ENCODE assay signal across 13 cellular contexts in the genomic region with DNA sequence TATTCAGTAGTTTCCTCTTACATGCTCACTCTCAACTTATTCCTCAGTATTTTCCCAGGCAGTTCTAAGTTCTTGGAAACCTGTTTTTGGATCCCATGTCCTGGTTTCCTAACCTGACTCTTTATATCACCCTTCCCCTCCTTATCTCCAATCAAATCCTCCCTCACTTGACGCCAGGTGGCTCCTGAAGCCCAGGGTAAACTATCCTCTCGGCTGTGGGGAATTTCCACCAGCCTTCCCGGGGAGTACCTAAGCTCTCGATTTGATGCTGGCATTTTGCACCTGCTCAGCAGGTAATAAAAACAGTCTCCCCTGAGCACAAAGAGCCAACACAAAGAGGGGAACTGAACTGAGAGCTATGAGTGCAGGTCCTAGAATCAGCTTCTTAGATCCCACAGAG.
A peak's percentile ranks its signal among the peaks of the same experiment; 100 is the strongest.
DNase-seq lines count a peak whose midpoint lies in the region; ATAC-seq and TF ChIP-seq lines count a peak whose summit lies in the region.
"Had no signal": no experiment of that assay in that cellular context is flagged by ENCODE, and none has a peak within 500 bp of the region (broad histone marks: within the 10 kb centered on the region; RNA-seq: fewer than 3 reads in every experiment).

No MANE protein-coding gene starts in this region.

- TF ChIP-seq CTCF in SK-N-SH (IDR thresholded peaks at IDR 0.05) (no peak), right atrium auricular region (IDR thresholded peaks at IDR 0.05) (no peak), sigmoid colon (IDR thresholded peaks at IDR 0.05) (no peak)

- POLR2A ChIA-PET in SK-N-SH (lab: Yijun Ruan, JAX), result no interaction called here
- POLR2A ChIA-PET in CD4-positive, alpha-beta memory T cell (lab: Charles Lee; ENCODE audit: partially characterized antibody), result no interaction called here

- peak; percentile 78 for DNase-seq in COR-L47 (lab: John Stamatoyannopoulos, UW)
- peak; percentile 26 for DNase-seq in NCI-H2029 (lab: John Stamatoyannopoulos, UW)
- DNase-seq in SK-N-SH, result no peak
- DNase-seq in left kidney (ENCODE audit: low read depth, low spot score), result peak; percentile 50
- DNase-seq in right atrium auricular region (ENCODE audit: low spot score), result no peak
- DNase-seq in sigmoid colon, result no peak
- DNase-seq in CD4-positive, alpha-beta memory T cell, result no peak
- DNase-seq: activated CD4-positive, alpha-beta T cell treated with anti-CD3 and anti-CD28 coated beads, Interleukin-2, amount 50 U/mL, for 1 hour; activated naive CD8-positive, alpha-beta T cell treated with anti-CD3 and anti-CD28 coated beads for 36 hours; IMR-90; midbrain; NCI-H82 had no signal

- CTCF ChIA-PET in SK-N-SH (lab: Yijun Ruan, JAX), result no interaction called here
- CTCF ChIA-PET in CD4-positive, alpha-beta memory T cell (lab: Charles Lee; ENCODE audit: partially characterized antibody), result no interaction called here

- H3K27ac Mint-ChIP-seq in CD4-positive, alpha-beta memory T cell, result no peak overlapping the region
- H3K27ac Mint-ChIP-seq: activated naive CD8-positive, alpha-beta T cell treated with anti-CD3 and anti-CD28 coated beads for 36 hours had no signal

- no peak overlapping the region for H3K4me3 Mint-ChIP-seq in CD4-positive, alpha-beta memory T cell
- H3K4me3 Mint-ChIP-seq: activated naive CD8-positive, alpha-beta T cell treated with anti-CD3 and anti-CD28 coated beads for 36 hours had no signal

- H3K9me3 ChIP-seq in SK-N-SH (no peaks in the 10 kb centered on the region), right atrium auricular region (peaks cover 0 to 6% of the 10 kb centered on the region in 2 donors), sigmoid colon (no peaks in the 10 kb centered on the region)
- no peaks in the 10 kb centered on the region for H3K9me3 ChIP-seq in CD4-positive, alpha-beta memory T cell (ENCODE audit: control insufficient read depth in 1 of 2, low read length in 2 of 2)

- TF ChIP-seq EP300 in SK-N-SH (IDR thresholded peaks at IDR 0.05; ENCODE audit: borderline replicate concordance in 1 of 2, low read depth in 1 of 2, low read length in 1 of 2), result no peak
- no peak for TF ChIP-seq EP300 in sigmoid colon (IDR thresholded peaks at IDR 0.05)

- peak; percentile 24; the same call in 1 of the 2 replicates for TF ChIP-seq RAD21 in SK-N-SH (IDR thresholded peaks at IDR 0.05; ENCODE audit: low read length)

- H3K9ac ChIP-seq in SK-N-SH, result no peak overlapping the region

- H3K27me3 Mint-ChIP-seq in CD4-positive, alpha-beta memory T cell, result no peaks in the 10 kb centered on the region

- H3K36me3 ChIP-seq in SK-N-SH (replicated peaks in 1 of 2; ENCODE audit: control insufficient read depth in 1 of 2, insufficient read depth in 2 of 2, low read length in 1 of 2) (no peaks in the 10 kb centered on the region), right atrium auricular region (no peaks in the 10 kb centered on the region), sigmoid colon (no peaks in the 10 kb centered on the region)
- H3K36me3 ChIP-seq in CD4-positive, alpha-beta memory T cell (ENCODE audit: insufficient read depth, low read length), result no peaks in the 10 kb centered on the region

- no peaks in the 10 kb centered on the region for H3K4me1 Mint-ChIP-seq in CD4-positive, alpha-beta memory T cell
- H3K4me1 Mint-ChIP-seq: activated naive CD8-positive, alpha-beta T cell treated with anti-CD3 and anti-CD28 coated beads for 36 hours had no signal

- H3K4me1 ChIP-seq in SK-N-SH (ENCODE audit: control insufficient read depth in 1 of 2, insufficient read depth in 2 of 2, low read depth in 1 of 2, low read length in 1 of 2), result no peaks in the 10 kb centered on the region
- H3K4me1 ChIP-seq in right atrium auricular region, result no peaks in the 10 kb centered on the region
- H3K4me1 ChIP-seq in sigmoid colon, result no peaks in the 10 kb centered on the region
- no peaks in the 10 kb centered on the region for H3K4me1 ChIP-seq in CD4-positive, alpha-beta memory T cell (ENCODE audit: insufficient read depth, low read length)

- no peak overlapping the region for H3K27ac ChIP-seq in SK-N-SH (ENCODE audit: low read depth in 2 of 2, low read length in 1 of 2)
- H3K27ac ChIP-seq in right atrium auricular region, result no peak overlapping the region
- no peak overlapping the region for H3K27ac ChIP-seq in sigmoid colon
- H3K27ac ChIP-seq in CD4-positive, alpha-beta memory T cell (ENCODE audit: low read depth, low read length), result no peak overlapping the region

- H3K36me3 Mint-ChIP-seq in CD4-positive, alpha-beta memory T cell, result no peaks in the 10 kb centered on the region
- H3K36me3 Mint-ChIP-seq: activated naive CD8-positive, alpha-beta T cell treated with anti-CD3 and anti-CD28 coated beads for 36 hours had no signal

- no peak overlapping the region for H3K4me3 ChIP-seq in SK-N-SH (ENCODE audit: low read depth in 2 of 2, low read length in 1 of 2)
- no peak overlapping the region for H3K4me3 ChIP-seq in right atrium auricular region
- no peak overlapping the region for H3K4me3 ChIP-seq in sigmoid colon
- no peak overlapping the region for H3K4me3 ChIP-seq in CD4-positive, alpha-beta memory T cell (ENCODE audit: low read length in 2 of 2)

- H3K9me2 ChIP-seq in SK-N-SH, result no peaks in the 10 kb centered on the region

- 9% methylated on average over 4 of the region's 4 CpGs for WGBS in SK-N-SH (ENCODE audit: low lambda C conversion rate)
- WGBS in sigmoid colon, 2 donors, result 13 to 57% methylated on average over 4 of the region's 4 CpGs

- intact Hi-C loops in sigmoid colon (cut with DNase I), result no loop called here
- intact Hi-C loops in CD4-positive, alpha-beta memory T cell (cut with micrococcal nuclease), result no loop called here

- H3K9me3 Mint-ChIP-seq in CD4-positive, alpha-beta memory T cell, result peaks cover 0 to 2% (median 0%) of the 10 kb centered on the region in 8 donors

- no peaks in the 10 kb centered on the region for H3F3A ChIP-seq in SK-N-SH (replicated peaks; ENCODE audit: insufficient read depth)

- no peak overlapping the region for H3K4me2 ChIP-seq in SK-N-SH

- no peaks in the 10 kb centered on the region for H4K20me1 ChIP-seq in SK-N-SH (ENCODE audit: insufficient read depth)

- no peaks in the 10 kb centered on the region for H3K79me2 ChIP-seq in SK-N-SH (ENCODE audit: insufficient read depth)

- H3K27me3 ChIP-seq in SK-N-SH (ENCODE audit: insufficient read depth), result no peaks in the 10 kb centered on the region
- H3K27me3 ChIP-seq in right atrium auricular region, result no peaks in the 10 kb centered on the region
- no peaks in the 10 kb centered on the region for H3K27me3 ChIP-seq in sigmoid colon
- H3K27me3 ChIP-seq in CD4-positive, alpha-beta memory T cell (ENCODE audit: insufficient read depth, low read length), result no peaks in the 10 kb centered on the region

- no peak for TF ChIP-seq POLR2A in sigmoid colon (IDR thresholded peaks at IDR 0.05)

- H2AFZ ChIP-seq in SK-N-SH (ENCODE audit: low read depth), result no peak overlapping the region

- no peak for ATAC-seq in HG03159 (IDR thresholded peaks at IDR 0.05; ENCODE audit: unreplicated experiment)

TF ChIP-seq in SK-N-SH, 30 proteins besides CTCF, POLR2A, EP300 and RAD21:
- TF ChIP-seq RFX5 (IDR thresholded peaks at IDR 0.05; ENCODE audit: low read length) (no peak), FOXM1 (IDR thresholded peaks at IDR 0.05; ENCODE audit: low read depth) (no peak), GABPA (IDR thresholded peaks at IDR 0.05; ENCODE audit: low read depth) (no peak), TAF1 (IDR thresholded peaks at IDR 0.05; ENCODE audit: borderline replicate concordance, low read depth, low read length) (no peak), SIN3A (IDR thresholded peaks at IDR 0.05; ENCODE audit: borderline replicate concordance, low read depth, low read length) (no peak)

Comparison
In these comparisons a context has a peak if more than half of its experiments do, and no peak if none do; other contexts are left out.
1. DNase-seq: peak in COR-L47 (single experiment), NCI-H2029 (single experiment) and left kidney (single experiment); none in SK-N-SH (single experiment), right atrium auricular region (single experiment), sigmoid colon (single experiment) and CD4-positive, alpha-beta memory T cell (0 of 5).